1 cellular context compared by ENCODE assay signal in the genomic region with DNA sequence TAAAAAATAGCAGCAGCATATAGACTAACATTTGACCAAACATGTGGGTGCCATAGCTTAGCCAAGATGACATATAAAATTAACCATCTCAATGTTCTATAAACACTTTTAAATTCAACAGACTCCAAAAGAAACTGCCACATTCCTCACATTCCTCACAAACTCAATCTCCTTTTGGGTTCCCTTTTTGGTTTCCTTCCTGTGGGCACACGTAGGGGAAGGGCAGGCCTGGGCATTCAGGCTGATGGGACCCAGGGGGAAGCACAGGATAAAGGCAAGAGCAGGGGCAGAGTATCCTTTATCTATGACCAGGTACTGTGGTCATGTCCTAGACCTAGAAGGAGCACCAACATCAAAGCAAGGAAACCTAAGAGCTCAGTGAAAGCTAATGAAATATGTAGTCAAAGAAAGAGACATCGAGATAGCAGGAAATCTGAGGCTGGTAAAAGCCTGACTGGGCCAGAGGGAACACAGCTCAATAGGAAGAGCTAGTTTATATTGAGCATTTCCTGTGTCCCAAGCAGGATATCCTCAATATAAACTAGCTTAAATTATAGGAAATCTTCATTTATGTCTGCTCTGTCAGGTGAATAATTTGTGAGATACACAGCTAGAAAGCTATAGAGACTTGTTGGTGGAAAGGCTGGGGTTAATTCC.
TF ChIP-seq lines count a peak whose summit lies in the region.

No MANE protein-coding gene starts in this region.

TF ChIP-seq in GM23338, 12 proteins besides CTCF, POLR2A, EP300 and RAD21 (continued from another document):
- TF ChIP-seq, protein P1, sequence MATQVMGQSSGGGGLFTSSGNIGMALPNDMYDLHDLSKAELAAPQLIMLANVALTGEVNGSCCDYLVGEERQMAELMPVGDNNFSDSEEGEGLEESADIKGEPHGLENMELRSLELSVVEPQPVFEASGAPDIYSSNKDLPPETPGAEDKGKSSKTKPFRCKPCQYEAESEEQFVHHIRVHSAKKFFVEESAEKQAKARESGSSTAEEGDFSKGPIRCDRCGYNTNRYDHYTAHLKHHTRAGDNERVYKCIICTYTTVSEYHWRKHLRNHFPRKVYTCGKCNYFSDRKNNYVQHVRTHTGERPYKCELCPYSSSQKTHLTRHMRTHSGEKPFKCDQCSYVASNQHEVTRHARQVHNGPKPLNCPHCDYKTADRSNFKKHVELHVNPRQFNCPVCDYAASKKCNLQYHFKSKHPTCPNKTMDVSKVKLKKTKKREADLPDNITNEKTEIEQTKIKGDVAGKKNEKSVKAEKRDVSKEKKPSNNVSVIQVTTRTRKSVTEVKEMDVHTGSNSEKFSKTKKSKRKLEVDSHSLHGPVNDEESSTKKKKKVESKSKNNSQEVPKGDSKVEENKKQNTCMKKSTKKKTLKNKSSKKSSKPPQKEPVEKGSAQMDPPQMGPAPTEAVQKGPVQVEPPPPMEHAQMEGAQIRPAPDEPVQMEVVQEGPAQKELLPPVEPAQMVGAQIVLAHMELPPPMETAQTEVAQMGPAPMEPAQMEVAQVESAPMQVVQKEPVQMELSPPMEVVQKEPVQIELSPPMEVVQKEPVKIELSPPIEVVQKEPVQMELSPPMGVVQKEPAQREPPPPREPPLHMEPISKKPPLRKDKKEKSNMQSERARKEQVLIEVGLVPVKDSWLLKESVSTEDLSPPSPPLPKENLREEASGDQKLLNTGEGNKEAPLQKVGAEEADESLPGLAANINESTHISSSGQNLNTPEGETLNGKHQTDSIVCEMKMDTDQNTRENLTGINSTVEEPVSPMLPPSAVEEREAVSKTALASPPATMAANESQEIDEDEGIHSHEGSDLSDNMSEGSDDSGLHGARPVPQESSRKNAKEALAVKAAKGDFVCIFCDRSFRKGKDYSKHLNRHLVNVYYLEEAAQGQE (IDR thresholded peaks at IDR 0.05; ENCODE audit: unreplicated experiment): no peak
- no peak for TF ChIP-seq EZH2 (IDR thresholded peaks at IDR 0.05; ENCODE audit: low read depth, unreplicated experiment)
- no peak for TF ChIP-seq POLR2AphosphoS5 (IDR thresholded peaks at IDR 0.05; ENCODE audit: low read depth)
- no peak for TF ChIP-seq CREB1 (CRISPR knock-in tag; IDR thresholded peaks at IDR 0.05; ENCODE audit: low read depth)
- TF ChIP-seq ZNF114 (CRISPR knock-in tag; IDR thresholded peaks at IDR 0.05): no peak
- no peak for TF ChIP-seq NANOG (IDR thresholded peaks at IDR 0.05; ENCODE audit: borderline replicate concordance)
- TF ChIP-seq STAT1 (IDR thresholded peaks at IDR 0.05; ENCODE audit: unreplicated experiment): no peak
- TF ChIP-seq, protein P2, sequence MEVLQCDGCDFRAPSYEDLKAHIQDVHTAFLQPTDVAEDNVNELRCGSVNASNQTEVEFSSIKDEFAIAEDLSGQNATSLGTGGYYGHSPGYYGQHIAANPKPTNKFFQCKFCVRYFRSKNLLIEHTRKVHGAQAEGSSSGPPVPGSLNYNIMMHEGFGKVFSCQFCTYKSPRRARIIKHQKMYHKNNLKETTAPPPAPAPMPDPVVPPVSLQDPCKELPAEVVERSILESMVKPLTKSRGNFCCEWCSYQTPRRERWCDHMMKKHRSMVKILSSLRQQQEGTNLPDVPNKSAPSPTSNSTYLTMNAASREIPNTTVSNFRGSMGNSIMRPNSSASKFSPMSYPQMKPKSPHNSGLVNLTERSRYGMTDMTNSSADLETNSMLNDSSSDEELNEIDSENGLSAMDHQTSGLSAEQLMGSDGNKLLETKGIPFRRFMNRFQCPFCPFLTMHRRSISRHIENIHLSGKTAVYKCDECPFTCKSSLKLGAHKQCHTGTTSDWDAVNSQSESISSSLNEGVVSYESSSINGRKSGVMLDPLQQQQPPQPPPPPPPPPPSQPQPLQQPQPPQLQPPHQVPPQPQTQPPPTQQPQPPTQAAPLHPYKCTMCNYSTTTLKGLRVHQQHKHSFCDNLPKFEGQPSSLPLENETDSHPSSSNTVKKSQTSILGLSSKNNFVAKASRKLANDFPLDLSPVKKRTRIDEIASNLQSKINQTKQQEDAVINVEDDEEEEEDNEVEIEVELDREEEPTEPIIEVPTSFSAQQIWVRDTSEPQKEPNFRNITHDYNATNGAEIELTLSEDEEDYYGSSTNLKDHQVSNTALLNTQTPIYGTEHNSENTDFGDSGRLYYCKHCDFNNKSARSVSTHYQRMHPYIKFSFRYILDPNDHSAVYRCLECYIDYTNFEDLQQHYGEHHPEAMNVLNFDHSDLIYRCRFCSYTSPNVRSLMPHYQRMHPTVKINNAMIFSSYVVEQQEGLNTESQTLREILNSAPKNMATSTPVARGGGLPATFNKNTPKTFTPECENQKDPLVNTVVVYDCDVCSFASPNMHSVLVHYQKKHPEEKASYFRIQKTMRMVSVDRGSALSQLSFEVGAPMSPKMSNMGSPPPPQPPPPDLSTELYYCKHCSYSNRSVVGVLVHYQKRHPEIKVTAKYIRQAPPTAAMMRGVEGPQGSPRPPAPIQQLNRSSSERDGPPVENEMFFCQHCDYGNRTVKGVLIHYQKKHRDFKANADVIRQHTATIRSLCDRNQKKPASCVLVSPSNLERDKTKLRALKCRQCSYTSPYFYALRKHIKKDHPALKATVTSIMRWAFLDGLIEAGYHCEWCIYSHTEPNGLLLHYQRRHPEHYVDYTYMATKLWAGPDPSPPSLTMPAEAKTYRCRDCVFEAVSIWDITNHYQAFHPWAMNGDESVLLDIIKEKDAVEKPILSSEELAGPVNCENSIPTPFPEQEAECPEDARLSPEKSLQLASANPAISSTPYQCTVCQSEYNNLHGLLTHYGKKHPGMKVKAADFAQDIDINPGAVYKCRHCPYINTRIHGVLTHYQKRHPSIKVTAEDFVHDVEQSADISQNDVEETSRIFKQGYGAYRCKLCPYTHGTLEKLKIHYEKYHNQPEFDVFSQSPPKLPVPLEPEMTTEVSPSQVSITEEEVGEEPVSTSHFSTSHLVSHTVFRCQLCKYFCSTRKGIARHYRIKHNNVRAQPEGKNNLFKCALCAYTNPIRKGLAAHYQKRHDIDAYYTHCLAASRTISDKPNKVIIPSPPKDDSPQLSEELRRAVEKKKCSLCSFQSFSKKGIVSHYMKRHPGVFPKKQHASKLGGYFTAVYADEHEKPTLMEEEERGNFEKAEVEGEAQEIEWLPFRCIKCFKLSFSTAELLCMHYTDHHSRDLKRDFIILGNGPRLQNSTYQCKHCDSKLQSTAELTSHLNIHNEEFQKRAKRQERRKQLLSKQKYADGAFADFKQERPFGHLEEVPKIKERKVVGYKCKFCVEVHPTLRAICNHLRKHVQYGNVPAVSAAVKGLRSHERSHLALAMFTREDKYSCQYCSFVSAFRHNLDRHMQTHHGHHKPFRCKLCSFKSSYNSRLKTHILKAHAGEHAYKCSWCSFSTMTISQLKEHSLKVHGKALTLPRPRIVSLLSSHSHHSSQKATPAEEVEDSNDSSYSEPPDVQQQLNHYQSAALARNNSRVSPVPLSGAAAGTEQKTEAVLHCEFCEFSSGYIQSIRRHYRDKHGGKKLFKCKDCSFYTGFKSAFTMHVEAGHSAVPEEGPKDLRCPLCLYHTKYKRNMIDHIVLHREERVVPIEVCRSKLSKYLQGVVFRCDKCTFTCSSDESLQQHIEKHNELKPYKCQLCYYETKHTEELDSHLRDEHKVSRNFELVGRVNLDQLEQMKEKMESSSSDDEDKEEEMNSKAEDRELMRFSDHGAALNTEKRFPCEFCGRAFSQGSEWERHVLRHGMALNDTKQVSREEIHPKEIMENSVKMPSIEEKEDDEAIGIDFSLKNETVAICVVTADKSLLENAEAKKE (CRISPR knock-in tag; IDR thresholded peaks at IDR 0.05): no peak
- TF ChIP-seq EZH2phosphoT487 (IDR thresholded peaks at IDR 0.05; ENCODE audit: unreplicated experiment): no peak
- no peak for TF ChIP-seq ZNF331 (CRISPR knock-in tag; IDR thresholded peaks at IDR 0.05; ENCODE audit: low read depth)
